In genomic region chr3:171142985-171143384, GRCh38 we compare ENCODE assay signal across 1 cellular context.
TF ChIP-seq lines count a peak whose summit lies in the region.

No MANE protein-coding gene starts in this region.

TF ChIP-seq in HEK293, 187 proteins besides CTCF, POLR2A, EP300 and RAD21 (continued from another document):
- TF ChIP-seq PRDM4 (tag by site-specific recombination; IDR thresholded peaks at IDR 0.05): no peak
